In the genomic region with DNA sequence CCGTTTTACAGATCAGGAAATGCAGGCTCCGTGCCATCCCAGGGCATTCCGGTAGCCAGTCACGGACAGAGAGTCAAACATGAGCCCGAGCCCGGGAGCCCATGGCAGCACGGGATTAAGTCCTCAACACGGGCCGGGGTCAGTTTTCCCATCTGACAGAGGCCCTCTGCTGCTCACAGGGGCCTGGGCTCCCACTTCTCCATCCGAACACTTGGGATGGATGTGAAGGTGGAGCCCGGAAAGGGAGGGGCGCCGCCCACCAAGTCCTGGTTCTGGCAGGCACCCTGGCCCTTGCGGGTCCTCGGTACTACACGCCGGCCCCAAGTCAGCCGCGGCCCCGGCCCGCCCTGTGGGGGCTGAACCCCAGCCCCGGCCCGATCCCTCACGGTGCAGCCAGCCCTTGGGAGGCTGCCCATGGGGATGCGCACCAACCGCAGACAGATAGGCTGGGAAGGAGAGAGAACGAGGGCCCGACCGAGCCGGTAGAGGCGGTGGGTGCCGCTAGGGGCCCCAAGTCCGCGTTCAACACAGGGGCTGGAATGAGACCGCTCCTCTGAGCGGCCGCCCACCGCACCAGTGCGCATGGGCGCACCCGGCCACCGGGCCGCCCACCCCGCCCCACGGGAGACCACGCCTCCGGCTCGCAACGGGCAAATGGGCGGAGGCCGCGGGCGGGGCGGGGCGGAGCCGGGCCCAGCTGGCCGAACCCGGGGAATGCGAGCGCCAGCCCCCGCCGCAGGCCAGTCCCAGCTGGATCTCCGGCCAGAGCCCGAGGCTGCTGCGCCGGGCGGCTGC, we compare ENCODE assay signal across 8 cellular contexts. TPM values are rescaled to one million over a fixed set of nuclear protein-coding genes. Genes with fewer than 3 reads are reported as not detected.
DNase-seq lines count a peak whose midpoint lies in the region; ATAC-seq and TF ChIP-seq lines count a peak whose summit lies in the region.

A gene (plus strand): TSS at position 743 of the 795 bp plus-strand sequence. CDS start 17,916 bp downstream, outside the sequence.

- POLR2A ChIA-PET in activated CD4-positive, alpha-beta memory T cell treated with anti-CD3 and anti-CD28 coated beads for 36 hours (lab: Charles Lee): no interaction called here

- no peak within 1 kb of the TSS for H3K27ac Mint-ChIP-seq in activated CD4-positive, alpha-beta memory T cell treated with anti-CD3 and anti-CD28 coated beads for 36 hours

- H3K36me3 Mint-ChIP-seq in activated CD4-positive, alpha-beta memory T cell treated with anti-CD3 and anti-CD28 coated beads for 36 hours: no peaks in the 10 kb centered on the region

- TF ChIP-seq CTCF in C4-2B (conservative IDR thresholded peaks at IDR 0.05): no peak; the same call in 1 of the 2 replicates
- no peak for TF ChIP-seq CTCF in lung (IDR thresholded peaks at IDR 0.05; ENCODE audit: control extremely low read depth, extremely low read depth)

- H3K27me3 Mint-ChIP-seq in activated CD4-positive, alpha-beta memory T cell treated with anti-CD3 and anti-CD28 coated beads for 36 hours: no peaks in the 10 kb centered on the region

- peak within 1 kb of the TSS; percentile 79 to 87 for H3K9ac ChIP-seq in duodenal mucosa (ENCODE audit: low read depth in 1 of 2, low read length in 2 of 2)

- H3K4me1 ChIP-seq in duodenal mucosa (ENCODE audit: control insufficient read depth in 1 of 2, insufficient read depth in 2 of 2, low read length in 2 of 2) (peaks cover 66 to 69% of the 10 kb centered on the region in 2 donors), lung (ENCODE audit: control insufficient read depth in 2 of 2, insufficient read depth in 2 of 2, low read length in 2 of 2) (peaks cover 0 to 6% of the 10 kb centered on the region in 2 donors)

- intact Hi-C loops in activated CD4-positive, alpha-beta memory T cell treated with anti-CD3 and anti-CD28 coated beads for 36 hours (cut with micrococcal nuclease): loop anchor here (1.0 kb wide), 3 partner anchors 19 to 206 kb away; a partner anchor contains a TSS

- no peaks in the 10 kb centered on the region for H3K27me3 ChIP-seq in duodenal mucosa (ENCODE audit: control insufficient read depth in 1 of 2, insufficient read depth in 2 of 2, low read length in 2 of 2)
- H3K27me3 ChIP-seq in lung (ENCODE audit: control insufficient read depth, insufficient read depth): no peaks in the 10 kb centered on the region

- peak; percentile 97 for DNase-seq in NCI-H69 (lab: John Stamatoyannopoulos, UW)
- peak; percentile 88 for DNase-seq in activated CD4-positive, alpha-beta memory T cell treated with anti-CD3 and anti-CD28 coated beads for 36 hours
- peak; percentile 88 for DNase-seq in lung (ENCODE audit: low spot score)
- DNase-seq in stimulated activated CD4-positive, alpha-beta T cell treated with anti-CD3 and anti-CD28 coated beads, TNF-alpha, amount 100 ng/mL, for 1 hour (ENCODE audit: low read depth in 3 of 3, low spot score in 1 of 3): peak; percentile 41 to 87 (median 69)

- H3K9me3 ChIP-seq in duodenal mucosa (ENCODE audit: control insufficient read depth in 1 of 2, low read length in 2 of 2) (no peaks in the 10 kb centered on the region), lung (ENCODE audit: control insufficient read depth in 2 of 2, insufficient read depth in 1 of 2, low read length in 1 of 2) (no peaks in the 10 kb centered on the region)

- 0 to 1% methylated on average over 50 to 67 of the region's 67 CpGs for WGBS in lung, 2 donors

- peak within 1 kb of the TSS; percentile 71 for H3K4me3 Mint-ChIP-seq in activated CD4-positive, alpha-beta memory T cell treated with anti-CD3 and anti-CD28 coated beads for 36 hours

- peak; percentile 84 for ATAC-seq in GM19324 (IDR thresholded peaks at IDR 0.05; ENCODE audit: low FRiP score, unreplicated experiment)
- ATAC-seq in HG03457 (IDR thresholded peaks at IDR 0.05; ENCODE audit: unreplicated experiment): peak; percentile 79
- peak; percentile 98 for ATAC-seq in lung (ENCODE audit: insufficient read depth, low FRiP score)

- peaks cover 4% of the 10 kb centered on the region for H3K4me1 Mint-ChIP-seq in activated CD4-positive, alpha-beta memory T cell treated with anti-CD3 and anti-CD28 coated beads for 36 hours (ENCODE audit: low read depth)

- H3K9me3 Mint-ChIP-seq in activated CD4-positive, alpha-beta memory T cell treated with anti-CD3 and anti-CD28 coated beads for 36 hours: no peaks in the 10 kb centered on the region

- CTCF ChIA-PET in activated CD4-positive, alpha-beta memory T cell treated with anti-CD3 and anti-CD28 coated beads for 36 hours (lab: Charles Lee): interaction anchor here (1.5 to 4.2 kb wide), 4 partner anchors 17 to 25 kb away, joined by 4 to 25 read pairs (median 10); no protein-coding TSS in a partner anchor

- H3K36me3 ChIP-seq in duodenal mucosa (ENCODE audit: control insufficient read depth in 1 of 2, insufficient read depth in 2 of 2, low read length in 2 of 2) (peaks cover 0 to 3% of the 10 kb centered on the region in 2 donors), lung (ENCODE audit: control insufficient read depth in 2 of 2, insufficient read depth in 2 of 2, low read length in 2 of 2) (no peaks in the 10 kb centered on the region)

- H3K27ac ChIP-seq in C4-2B (peak within 1 kb of the TSS; percentile 41), duodenal mucosa (ENCODE audit: low read depth, low read length) (peak within 1 kb of the TSS; percentile 92), lung (ENCODE audit: low read depth in 1 of 2, low read length in 1 of 2) (peak within 1 kb of the TSS; percentile 86 to 94)

- H3K4me3 ChIP-seq in duodenal mucosa (ENCODE audit: low read depth in 1 of 2, low read length in 2 of 2) (peak within 1 kb of the TSS; percentile 78 to 81), lung (peak within 1 kb of the TSS; percentile 72)

RNA-seq across cellular contexts. Expression of the gene that starts here (rescaled TPM):
- 1 to 10 TPM in 1 of 2 experiments, under 1 TPM in 1; 0.88 to 1.1 TPM for total RNA-seq in activated CD4-positive, alpha-beta memory T cell treated with anti-CD3 and anti-CD28 coated beads for 36 hours
- 10 to 100 TPM; 14.7 to 16.1 TPM for total RNA-seq in lung
- polyA plus RNA-seq in lung: 1 to 10 TPM; 3.0 to 4.0 TPM

Comparison
In these comparisons a context has a peak if more than half of its experiments do, and no peak if none do; other contexts are left out.
1. Peak in every context shown above with its lines: DNase-seq, ATAC-seq, H3K4me3 ChIP-seq and H3K27ac ChIP-seq.
2. RNA of the gene that starts here (total RNA-seq): 14.7 to 16.1 TPM in lung; 0.88 to 1.1 TPM in activated CD4-positive, alpha-beta memory T cell treated with anti-CD3 and anti-CD28 coated beads for 36 hours; every median in the first group is over 4 times any median in the second.
3. H3K27ac ChIP-seq: peak in every context shown above with its lines; median percentile 92 in duodenal mucosa; 90 in lung; 41 in C4-2B.